ENCODE assay signal across 8 cellular contexts in genomic region chr9:70258692-70259511, GRCh38. TPM values are rescaled to one million over a fixed set of nuclear protein-coding genes. Genes with fewer than 3 reads are reported as not detected.
DNase-seq lines count a peak whose midpoint lies in the region; ATAC-seq and TF ChIP-seq lines count a peak whose summit lies in the region.

TSS of gene SMC5 (plus strand) at chr9:70258978. CDS start at chr9:70259079, 101 bp downstream.

- no peaks in the 10 kb centered on the region for H3K27me3 ChIP-seq in upper lobe of left lung

- H3K4me3 Mint-ChIP-seq in T-helper 1 cell treated with Interleukin-12 subunit alpha and Interleukin-12 subunit beta and Interleukin-4 antibody, amounts not matched to agents 30 μg/mL and 1 μg/mL, for 36 hours: peak within 1 kb of the TSS; percentile 94

- H3K9me3 ChIP-seq in upper lobe of left lung: no peaks in the 10 kb centered on the region

- peak within 1 kb of the TSS; percentile 90 for H3K27ac Mint-ChIP-seq in T-helper 1 cell treated with Interleukin-12 subunit alpha and Interleukin-12 subunit beta and Interleukin-4 antibody, amounts not matched to agents 30 μg/mL and 1 μg/mL, for 36 hours

- peaks cover 14% of the 10 kb centered on the region for H3K27me3 Mint-ChIP-seq in T-helper 1 cell treated with Interleukin-12 subunit alpha and Interleukin-12 subunit beta and Interleukin-4 antibody, amounts not matched to agents 30 μg/mL and 1 μg/mL, for 36 hours (ENCODE audit: low read depth)

- H3K36me3 ChIP-seq in upper lobe of left lung: peaks cover 0 to 7% (median 1%) of the 10 kb centered on the region in 4 donors

- TF ChIP-seq POLR2A in upper lobe of left lung (IDR thresholded peaks at IDR 0.05): peak; percentile 14 to 99 (median 98)

- H3K27ac ChIP-seq in upper lobe of left lung: peak within 1 kb of the TSS; percentile 87 to 96 (median 94)

- H3K4me3 ChIP-seq in upper lobe of left lung: peak within 1 kb of the TSS; percentile 64 to 84 (median 71)

- H3K9me3 Mint-ChIP-seq in T-helper 1 cell treated with Interleukin-12 subunit alpha and Interleukin-12 subunit beta and Interleukin-4 antibody, amounts not matched to agents 30 μg/mL and 1 μg/mL, for 36 hours: no peaks in the 10 kb centered on the region

- TF ChIP-seq CTCF in upper lobe of left lung (IDR thresholded peaks at IDR 0.05): peak in 1 of 6 experiments; percentile 6

- H3K4me1 ChIP-seq in upper lobe of left lung: peaks cover 27 to 54% (median 43%) of the 10 kb centered on the region in 4 donors

- H3K4me1 Mint-ChIP-seq in T-helper 1 cell treated with Interleukin-12 subunit alpha and Interleukin-12 subunit beta and Interleukin-4 antibody, amounts not matched to agents 30 μg/mL and 1 μg/mL, for 36 hours (ENCODE audit: low read depth): peaks cover 41% of the 10 kb centered on the region

- no peak for TF ChIP-seq EP300 in upper lobe of left lung (IDR thresholded peaks at IDR 0.05)

- intact Hi-C loops in left cardiac atrium (cut with DNase I) (loop anchor here in 1 of 2 donors (10.0 kb wide), 1 partner anchor 346 kb away; no protein-coding TSS in a partner anchor), posterior vena cava (cut with DNase I) (no loop called here)

- DNase-seq in NCI-H1694 treated with DMSO at 0.1 percent for 48 hours (lab: John Stamatoyannopoulos, UW): peak; percentile 70
- DNase-seq in amniotic stem cell (lab: John Stamatoyannopoulos, UW): peak; percentile 83
- DNase-seq in left cardiac atrium: peak; percentile 92
- DNase-seq in posterior vena cava (ENCODE audit: low spot score): peak; percentile 98
- DNase-seq in upper lobe of left lung: peak; percentile 86 to 99

- 1 to 3% methylated on average over 9 to 74 of the region's 75 CpGs for WGBS in upper lobe of left lung, 2 donors

- peaks cover 30% of the 10 kb centered on the region for H3K36me3 Mint-ChIP-seq in T-helper 1 cell treated with Interleukin-12 subunit alpha and Interleukin-12 subunit beta and Interleukin-4 antibody, amounts not matched to agents 30 μg/mL and 1 μg/mL, for 36 hours (ENCODE audit: low read depth)

- ATAC-seq in GM18499 (IDR thresholded peaks at IDR 0.05; ENCODE audit: insufficient read depth, unreplicated experiment): peak; percentile 59
- peak; percentile 77 for ATAC-seq in HG02938 (IDR thresholded peaks at IDR 0.05; ENCODE audit: unreplicated experiment)
- peak; percentile 96 to 97 for ATAC-seq in left cardiac atrium
- peak; percentile 97 for ATAC-seq in upper lobe of left lung (ENCODE audit: low FRiP score in 2 of 2)

RNA-seq across cellular contexts. Expression of gene SMC5, which starts in this region (rescaled TPM):
- 10 to 100 TPM; 12.3 to 21.0 TPM for total RNA-seq in left cardiac atrium
- total RNA-seq in posterior vena cava: 10 to 100 TPM; 26.4 to 32.1 TPM
- total RNA-seq in upper lobe of left lung: 10 to 100 TPM; 18.8 to 60.7 (median 28.2) TPM

Comparison
In these comparisons a context has a peak if more than half of its experiments do, and no peak if none do; other contexts are left out.
1. Peak in every context shown above with its lines: DNase-seq, ATAC-seq, H3K4me3 ChIP-seq and H3K27ac ChIP-seq.